Comparison of ENCODE assay signal across 11 cellular contexts in the genomic region with DNA sequence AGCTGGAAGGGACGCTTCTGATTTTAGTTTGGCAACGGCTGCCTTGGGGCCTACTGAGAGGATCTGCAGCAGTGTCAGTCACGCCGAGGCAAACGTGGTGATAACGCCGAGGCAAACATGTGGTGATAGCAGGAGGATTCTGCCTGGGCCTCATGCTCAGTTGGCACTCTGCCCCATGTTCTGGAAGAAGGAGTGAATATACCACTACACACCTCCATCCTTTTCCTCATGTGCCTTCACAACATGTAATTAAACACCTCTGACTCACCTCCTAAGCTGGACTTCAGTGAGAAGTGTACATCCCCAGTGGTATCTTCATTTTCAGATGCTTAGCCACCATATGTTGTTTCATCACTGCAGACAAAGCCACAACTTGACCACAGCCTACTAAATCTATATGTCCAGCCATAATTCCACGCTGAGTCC.
DNase-seq lines count a peak whose midpoint lies in the region; ATAC-seq and TF ChIP-seq lines count a peak whose summit lies in the region.
"Had no signal": no experiment of that assay in that cellular context is flagged by ENCODE, and none has a peak within 500 bp of the region (broad histone marks: within the 10 kb centered on the region; RNA-seq: fewer than 3 reads in every experiment).

No MANE protein-coding gene starts in this region.

- no peak for TF ChIP-seq POLR2A in erythroblast (IDR thresholded peaks at IDR 0.05; ENCODE audit: low read length)

- DNase-seq in EH (ENCODE audit: low read depth) (peak; percentile 61), NCI-H69 (lab: John Stamatoyannopoulos, UW) (peak; percentile 83), erythroblast (lab: John Stamatoyannopoulos, UW) (peak; percentile 11 to 38), occipital lobe (lab: John Stamatoyannopoulos, UW) (peak; percentile 1), NCI-H1417 treated with DMSO at 0.1 percent for 48 hours (lab: John Stamatoyannopoulos, UW) (no peak)
- no peak for DNase-seq in activated CD4-positive, CD25-positive, alpha-beta regulatory T cell (lab: John Stamatoyannopoulos, UW)
- DNase-seq: C1 segment of cervical spinal cord; effector memory CD4-positive, alpha-beta T cell; islet precursor cell had no signal

- no peak for ATAC-seq in HG03565 (IDR thresholded peaks at IDR 0.05; ENCODE audit: unreplicated experiment)
- no peak for ATAC-seq in GM18868 (IDR thresholded peaks at IDR 0.05; ENCODE audit: unreplicated experiment)

Comparison
In these comparisons a context has a peak if more than half of its experiments do, and no peak if none do; other contexts are left out.
1. DNase-seq: peak in EH (single experiment), NCI-H69 (single experiment), erythroblast (2 of 2) and occipital lobe (single experiment); none in activated CD4-positive, CD25-positive, alpha-beta regulatory T cell (0 of 4) and NCI-H1417 treated with DMSO at 0.1 percent for 48 hours (single experiment).